In the genomic region with DNA sequence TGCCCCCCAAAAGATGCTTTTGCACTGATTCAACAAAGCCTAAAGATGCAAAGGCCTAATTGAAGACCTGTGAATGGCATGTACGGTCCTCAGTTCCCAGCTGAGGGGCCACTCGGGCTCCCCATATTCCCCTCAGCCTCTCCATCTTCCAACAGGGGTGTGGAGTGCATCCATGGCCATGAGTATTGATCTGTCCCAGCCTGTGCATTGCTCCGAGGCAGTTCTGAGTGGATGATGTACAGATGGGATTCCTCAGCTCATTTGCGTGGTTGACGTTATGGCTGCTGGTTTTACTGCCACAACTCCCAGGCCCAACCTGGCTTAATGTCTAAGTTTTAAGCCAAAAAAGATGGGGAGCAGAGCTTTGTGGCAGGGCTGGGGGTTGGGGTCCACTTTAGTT, we compare ENCODE assay signal across 18 cellular contexts.
"Had no signal": no experiment of that assay in that cellular context is flagged by ENCODE, and none has a peak within 500 bp of the region (broad histone marks: within the 10 kb centered on the region; RNA-seq: fewer than 3 reads in every experiment).

No MANE protein-coding gene starts in this region.

- H3K4me3 ChIP-seq: dorsolateral prefrontal cortex, lower lobe of right lung, sigmoid colon, stomach, thyroid gland had no signal

- H2AFZ ChIP-seq: parathyroid adenoma had no signal

- H3K4me3 Mint-ChIP-seq: nephron progenitor cell; stimulated activated effector memory CD8-positive, alpha-beta T cell treated with anti-CD3 and anti-CD28 coated beads, Interleukin-12 subunit alpha, Interleukin-12 subunit beta, amount 100 ng/mL, for 72 hours; type B pancreatic cell had no signal

- H3K27me3 ChIP-seq: dorsolateral prefrontal cortex, neutrophil, sigmoid colon, stomach, thyroid gland had no signal

- H3K27me3 Mint-ChIP-seq: naive thymus-derived CD8-positive, alpha-beta T cell; progenitor cell of endocrine pancreas; type B pancreatic cell had no signal

- H3K9me3 ChIP-seq: lower lobe of right lung, neutrophil, sigmoid colon, stomach, thyroid gland had no signal

- ATAC-seq: left ventricle myocardium superior; lower lobe of right lung; naive thymus-derived CD8-positive, alpha-beta T cell; stimulated activated effector memory CD8-positive, alpha-beta T cell treated with anti-CD3 and anti-CD28 coated beads, Interleukin-12 subunit alpha, Interleukin-12 subunit beta, amount 100 ng/mL, for 72 hours had no signal

- H3K9me3 Mint-ChIP-seq: naive thymus-derived CD8-positive, alpha-beta T cell; stimulated activated effector memory CD8-positive, alpha-beta T cell treated with anti-CD3 and anti-CD28 coated beads, Interleukin-12 subunit alpha, Interleukin-12 subunit beta, amount 100 ng/mL, for 72 hours had no signal

- H3K27ac Mint-ChIP-seq: nephron progenitor cell, progenitor cell of endocrine pancreas had no signal

- DNase-seq: dorsolateral prefrontal cortex; effector CD4-positive, alpha-beta T cell; hypothalamus; left ventricle myocardium superior; lower lobe of right lung; nephron progenitor cell; sigmoid colon; stimulated activated CD4-positive, alpha-beta T cell treated with anti-CD3 and anti-CD28 coated beads, Interleukin-2, amount 100 ng/mL, for 24 hours; stimulated activated CD4-positive, alpha-beta T cell treated with anti-CD3 and anti-CD28 coated beads, Interleukin-4, amount 100 ng/mL, for 24 hours; stimulated activated naive CD4-positive, alpha-beta T cell treated with Interleukin-2 at 50 U/mL for 16 hours; stomach had no signal

- H3K27ac ChIP-seq: dorsolateral prefrontal cortex, lower lobe of right lung, neutrophil, parathyroid adenoma, sigmoid colon, stomach had no signal
